In genomic region chr16:12079411-12079965, GRCh38 we compare ENCODE assay signal across 15 cellular contexts.
DNase-seq lines count a peak whose midpoint lies in the region; ATAC-seq and TF ChIP-seq lines count a peak whose summit lies in the region.
"Had no signal": no experiment of that assay in that cellular context is flagged by ENCODE, and none has a peak within 500 bp of the region (broad histone marks: within the 10 kb centered on the region; RNA-seq: fewer than 3 reads in every experiment).

No MANE protein-coding gene starts in this region.

- H3K27me3 ChIP-seq in esophagus (ENCODE audit: control insufficient read depth in 1 of 2, insufficient read depth in 2 of 2, low read length in 2 of 2) = no peaks in the 10 kb centered on the region
- no peaks in the 10 kb centered on the region for H3K27me3 ChIP-seq in right atrium auricular region

- peaks cover 57% of the 10 kb centered on the region for H3K4me1 Mint-ChIP-seq in activated CD8-positive, alpha-beta memory T cell treated with anti-CD3 and anti-CD28 coated beads, Interleukin-2, amount 10 ng/mL, durations not matched to agents 7 days and 5 days
- H3K4me1 Mint-ChIP-seq in T-helper 17 cell = peaks cover 39% of the 10 kb centered on the region
- peaks cover 58% of the 10 kb centered on the region for H3K4me1 Mint-ChIP-seq in stimulated activated memory B cell treated with anti-CD40 and anti-IgM and Interleukin-4, amounts not matched to agents 10 μg/mL and 1 μg/mL and 100 μg/mL, for 72 hours

- CTCF ChIA-PET in activated CD8-positive, alpha-beta memory T cell treated with anti-CD3 and anti-CD28 coated beads, Interleukin-2, amount 10 ng/mL, durations not matched to agents 7 days and 5 days (lab: Charles Lee) = interaction anchor here (1.3 to 5.9 kb wide), 3 partner anchors 12 to 337 kb away, joined by 3 to 42 read pairs (median 27); partner anchors contain the start of gene TXNDC11

- H3K27ac ChIP-seq in esophagus (ENCODE audit: low read depth in 2 of 2, low read length in 1 of 2) = peak overlapping the region; percentile 23 to 67
- no peak overlapping the region for H3K27ac ChIP-seq in right atrium auricular region
- H3K27ac ChIP-seq: PC-9 had no signal

- 77 to 79% methylated on average over 7 of the region's 7 CpGs for WGBS in esophagus, 2 donors

- H3K9me3 Mint-ChIP-seq in activated CD8-positive, alpha-beta memory T cell treated with anti-CD3 and anti-CD28 coated beads, Interleukin-2, amount 10 ng/mL, durations not matched to agents 7 days and 5 days (ENCODE audit: low read depth) = no peaks in the 10 kb centered on the region
- H3K9me3 Mint-ChIP-seq in stimulated activated memory B cell treated with anti-CD40 and anti-IgM and Interleukin-4, amounts not matched to agents 10 μg/mL and 1 μg/mL and 100 μg/mL, for 72 hours = no peaks in the 10 kb centered on the region

- peak; percentile 38 for ATAC-seq in activated CD8-positive, alpha-beta memory T cell treated with anti-CD3 and anti-CD28 coated beads, Interleukin-2, amount 10 ng/mL, durations not matched to agents 7 days and 5 days
- ATAC-seq in T-helper 17 cell (peak; percentile 38), GM19035 (IDR thresholded peaks at IDR 0.05; ENCODE audit: unreplicated experiment) (no peak)
- ATAC-seq in stimulated activated memory B cell treated with anti-CD40 and anti-IgM and Interleukin-4, amounts not matched to agents 10 μg/mL and 1 μg/mL and 100 μg/mL, for 72 hours = no peak
- ATAC-seq: HepG2 had no signal

- peaks cover 6% of the 10 kb centered on the region for H3K36me3 Mint-ChIP-seq in activated CD8-positive, alpha-beta memory T cell treated with anti-CD3 and anti-CD28 coated beads, Interleukin-2, amount 10 ng/mL, durations not matched to agents 7 days and 5 days
- no peaks in the 10 kb centered on the region for H3K36me3 Mint-ChIP-seq in T-helper 17 cell (ENCODE audit: low read depth)
- H3K36me3 Mint-ChIP-seq in stimulated activated memory B cell treated with anti-CD40 and anti-IgM and Interleukin-4, amounts not matched to agents 10 μg/mL and 1 μg/mL and 100 μg/mL, for 72 hours = peaks cover 58% of the 10 kb centered on the region

- H3K36me3 ChIP-seq in esophagus (ENCODE audit: control insufficient read depth in 2 of 2, insufficient read depth in 2 of 2, low read length in 1 of 2) (peaks cover 6 to 15% of the 10 kb centered on the region in 2 donors), right atrium auricular region (peaks cover 23% of the 10 kb centered on the region)

- H3K27ac Mint-ChIP-seq in activated CD8-positive, alpha-beta memory T cell treated with anti-CD3 and anti-CD28 coated beads, Interleukin-2, amount 10 ng/mL, durations not matched to agents 7 days and 5 days = peak overlapping the region; percentile 91
- H3K27ac Mint-ChIP-seq in T-helper 17 cell = peak overlapping the region; percentile 95
- peak overlapping the region; percentile 72 for H3K27ac Mint-ChIP-seq in stimulated activated memory B cell treated with anti-CD40 and anti-IgM and Interleukin-4, amounts not matched to agents 10 μg/mL and 1 μg/mL and 100 μg/mL, for 72 hours

- H3K4me1 ChIP-seq in esophagus (ENCODE audit: control insufficient read depth in 2 of 2, insufficient read depth in 2 of 2, low read length in 1 of 2) = no peaks in the 10 kb centered on the region
- no peaks in the 10 kb centered on the region for H3K4me1 ChIP-seq in right atrium auricular region

- no peak for TF ChIP-seq CTCF in right atrium auricular region (IDR thresholded peaks at IDR 0.05)

- peak overlapping the region; percentile 38 for H3K4me3 Mint-ChIP-seq in activated CD8-positive, alpha-beta memory T cell treated with anti-CD3 and anti-CD28 coated beads, Interleukin-2, amount 10 ng/mL, durations not matched to agents 7 days and 5 days
- H3K4me3 Mint-ChIP-seq in T-helper 17 cell = peak overlapping the region; percentile 81
- H3K4me3 Mint-ChIP-seq in stimulated activated memory B cell treated with anti-CD40 and anti-IgM and Interleukin-4, amounts not matched to agents 10 μg/mL and 1 μg/mL and 100 μg/mL, for 72 hours = no peak overlapping the region

- no peak for DNase-seq in activated CD8-positive, alpha-beta memory T cell treated with anti-CD3 and anti-CD28 coated beads, Interleukin-2, amount 10 ng/mL, durations not matched to agents 7 days and 5 days
- DNase-seq in activated CD8-positive, alpha-beta memory T cell treated with anti-CD3 and anti-CD28 coated beads for 24 hours = no peak
- no peak for DNase-seq in T-helper 17 cell
- no peak for DNase-seq in right atrium auricular region (ENCODE audit: low spot score)
- no peak for DNase-seq in NCI-H2227 (lab: John Stamatoyannopoulos, UW; ENCODE audit: unreplicated experiment)
- DNase-seq: cortex of kidney, NCI-H1417, NCI-H446 treated with DMSO at 0.1 percent for 48 hours, PC-9, SW 1271, trophoblast cell had no signal

- no peaks in the 10 kb centered on the region for H3K27me3 Mint-ChIP-seq in activated CD8-positive, alpha-beta memory T cell treated with anti-CD3 and anti-CD28 coated beads, Interleukin-2, amount 10 ng/mL, durations not matched to agents 7 days and 5 days
- no peaks in the 10 kb centered on the region for H3K27me3 Mint-ChIP-seq in T-helper 17 cell
- no peaks in the 10 kb centered on the region for H3K27me3 Mint-ChIP-seq in stimulated activated memory B cell treated with anti-CD40 and anti-IgM and Interleukin-4, amounts not matched to agents 10 μg/mL and 1 μg/mL and 100 μg/mL, for 72 hours

- H3K4me3 ChIP-seq in esophagus (ENCODE audit: low read depth in 1 of 2, low read length in 2 of 2) = no peak overlapping the region
- no peak overlapping the region for H3K4me3 ChIP-seq in right atrium auricular region
- H3K4me3 ChIP-seq: PC-9 had no signal

- H3K9me3 ChIP-seq in T-helper 17 cell (ENCODE audit: control insufficient read depth, low read length, poor library complexity, severe bottlenecking) (no peaks in the 10 kb centered on the region), esophagus (ENCODE audit: control insufficient read depth in 2 of 2, insufficient read depth in 1 of 2, low read depth in 1 of 2, low read length in 1 of 2) (no peaks in the 10 kb centered on the region), right atrium auricular region (no peaks in the 10 kb centered on the region)

Comparison
In these comparisons a context has a peak if more than half of its experiments do, and no peak if none do; other contexts are left out.
1. ATAC-seq: peak in activated CD8-positive, alpha-beta memory T cell treated with anti-CD3 and anti-CD28 coated beads, Interleukin-2, amount 10 ng/mL, durations not matched to agents 7 days and 5 days (single experiment) and T-helper 17 cell (single experiment); none in stimulated activated memory B cell treated with anti-CD40 and anti-IgM and Interleukin-4, amounts not matched to agents 10 μg/mL and 1 μg/mL and 100 μg/mL, for 72 hours (single experiment) and GM19035 (single experiment).
2. H3K27ac ChIP-seq: peak in esophagus (2 of 2); none in right atrium auricular region (0 of 2).
3. Peak in every context shown above with its lines, with median percentiles within 50 percentile points of each other: H3K27ac Mint-ChIP-seq.